23 cellular contexts compared by ENCODE assay signal in genomic region chr18:34509879-34510586, GRCh38.
"Had no signal": no experiment of that assay in that cellular context is flagged by ENCODE, and none has a peak within 500 bp of the region (broad histone marks: within the 10 kb centered on the region; RNA-seq: fewer than 3 reads in every experiment).

No MANE protein-coding gene starts in this region.

- H3K4me1 ChIP-seq: sigmoid colon, tibial nerve had no signal

- H3K4me3 ChIP-seq: heart left ventricle, lung, sigmoid colon, tibial nerve had no signal

- DNase-seq: activated CD4-positive, alpha-beta memory T cell treated with anti-CD3 and anti-CD28 coated beads, Interleukin-2, amount 10 ng/mL, durations not matched to agents 7 days and 5 days; activated CD4-positive, alpha-beta T cell treated with anti-CD3 and anti-CD28 coated beads, Interleukin-2, amount 10 ng/mL, durations not matched to agents 24 days and 14 days; activated CD4-positive, CD25-positive, alpha-beta regulatory T cell treated with anti-CD3 and anti-CD28 coated beads, Interleukin-2, amount 50 U/mL, for 72 hours; activated gamma-delta T cell treated with Interleukin-2 at 50 U/mL for 16 hours; activated naive CD4-positive, alpha-beta T cell treated with anti-CD3 and anti-CD28 coated beads, Interleukin-2, amount 50 U/mL, for 16 hours; activated T-cell treated with anti-CD3 and anti-CD28 coated beads, Interleukin-2, amount 50 U/mL, for 4 hours; amniotic stem cell; central memory CD4-positive, alpha-beta T cell; foreskin fibroblast; heart left ventricle; kidney glomerular epithelial cell; nephron progenitor cell; sigmoid colon; small intestine; stimulated activated CD4-positive, alpha-beta T cell treated with anti-CD3 and anti-CD28 coated beads, Interleukin-1b, Interleukin-23, amount 100 ng/mL, for 48 hours; stimulated activated naive CD4-positive, alpha-beta T cell; T-helper 2 cell had no signal

- ATAC-seq: activated T-cell treated with anti-CD3 and anti-CD28 coated beads, Interleukin-2, amount 50 U/mL, for 4 hours; activated T-helper 17 cell treated with anti-CD3 and anti-CD28 coated beads, Interleukin-2, amount 50 U/mL, for 72 hours; esophagus mucosa; left lobe of liver had no signal

- H3K27me3 Mint-ChIP-seq: activated CD4-positive, alpha-beta memory T cell treated with anti-CD3 and anti-CD28 coated beads, Interleukin-2, amount 10 ng/mL, durations not matched to agents 7 days and 5 days; activated CD4-positive, alpha-beta T cell treated with anti-CD3 and anti-CD28 coated beads, Interleukin-2, amount 10 ng/mL, durations not matched to agents 24 days and 14 days; activated T-helper 17 cell treated with anti-CD3 and anti-CD28 coated beads, Interleukin-2, amount 50 U/mL, for 72 hours had no signal

- H3K4me3 Mint-ChIP-seq: activated CD4-positive, alpha-beta memory T cell treated with anti-CD3 and anti-CD28 coated beads, Interleukin-2, amount 10 ng/mL, durations not matched to agents 7 days and 5 days; activated CD4-positive, alpha-beta T cell treated with anti-CD3 and anti-CD28 coated beads, Interleukin-2, amount 10 ng/mL, durations not matched to agents 24 days and 14 days; activated T-cell treated with anti-CD3 and anti-CD28 coated beads, Interleukin-2, amount 50 U/mL, for 4 hours; activated T-helper 17 cell treated with anti-CD3 and anti-CD28 coated beads, Interleukin-2, amount 50 U/mL, for 72 hours; nephron progenitor cell had no signal

- H3K9me3 ChIP-seq: neutrophil, sigmoid colon, tibial nerve had no signal

- H3K4me1 Mint-ChIP-seq: activated CD4-positive, alpha-beta memory T cell treated with anti-CD3 and anti-CD28 coated beads, Interleukin-2, amount 10 ng/mL, durations not matched to agents 7 days and 5 days; activated CD4-positive, alpha-beta T cell treated with anti-CD3 and anti-CD28 coated beads, Interleukin-2, amount 10 ng/mL, durations not matched to agents 24 days and 14 days; activated T-helper 17 cell treated with anti-CD3 and anti-CD28 coated beads, Interleukin-2, amount 50 U/mL, for 72 hours; nephron progenitor cell had no signal

- H3K27me3 ChIP-seq: heart left ventricle, neutrophil, sigmoid colon, tibial nerve had no signal

- H3K9me3 Mint-ChIP-seq: activated CD4-positive, alpha-beta T cell treated with anti-CD3 and anti-CD28 coated beads, Interleukin-2, amount 10 ng/mL, durations not matched to agents 24 days and 14 days; nephron progenitor cell had no signal

- H3K36me3 ChIP-seq: neutrophil, sigmoid colon, tibial nerve had no signal

- H3K27ac Mint-ChIP-seq: activated CD4-positive, alpha-beta memory T cell treated with anti-CD3 and anti-CD28 coated beads, Interleukin-2, amount 10 ng/mL, durations not matched to agents 7 days and 5 days; activated CD4-positive, alpha-beta T cell treated with anti-CD3 and anti-CD28 coated beads, Interleukin-2, amount 10 ng/mL, durations not matched to agents 24 days and 14 days; activated T-helper 17 cell treated with anti-CD3 and anti-CD28 coated beads, Interleukin-2, amount 50 U/mL, for 72 hours; nephron progenitor cell had no signal

- H3K27ac ChIP-seq: neutrophil, sigmoid colon, tibial nerve had no signal
